In genomic region chr5:14296533-14297331, GRCh38 we compare ENCODE assay signal across 17 cellular contexts.
A peak's percentile ranks its signal among the peaks of the same experiment; 100 is the strongest.
DNase-seq lines count a peak whose midpoint lies in the region; ATAC-seq and TF ChIP-seq lines count a peak whose summit lies in the region.
"Had no signal": no experiment of that assay in that cellular context is flagged by ENCODE, and none has a peak within 500 bp of the region (broad histone marks: within the 10 kb centered on the region; RNA-seq: fewer than 3 reads in every experiment).

No MANE protein-coding gene starts in this region.

- no peak overlapping the region for H4K91ac ChIP-seq in H9 (ENCODE audit: insufficient read length, low read depth, low read length)

- no CpG with 5 or more reads among the region's 14 CpGs for WGBS in H9 (ENCODE audit: extremely low coverage, insufficient read length, low lambda C conversion rate)
- 98% methylated on average over 14 of the region's 14 CpGs for WGBS in smooth muscle cell (ENCODE audit: low lambda C conversion rate)

- TF ChIP-seq CTCF in H9 (conservative IDR thresholded peaks at IDR 0.05), result no peak
- no peak for TF ChIP-seq CTCF in smooth muscle cell (IDR thresholded peaks at IDR 0.05; ENCODE audit: borderline replicate concordance, insufficient read depth, poor library complexity, severe bottlenecking)

- peaks cover 8% of the 10 kb centered on the region for H3K36me3 ChIP-seq in smooth muscle cell (ENCODE audit: low read depth)

- no peak overlapping the region for H2AK5ac ChIP-seq in H9 (ENCODE audit: insufficient read length, low read length)

- H3K79me1 ChIP-seq in H9 (ENCODE audit: insufficient read depth, low read depth, low read length, poor library complexity, severe bottlenecking), result peaks cover 3% of the 10 kb centered on the region

- peaks cover 16 to 44% (median 40%) of the 10 kb centered on the region in 3 experiments; a peak in 6 of 7 replicates for H3K36me3 Mint-ChIP-seq in H9 (ENCODE audit: insufficient read depth in 1 of 3, low read depth in 3 of 3)

- no peak overlapping the region for H2BK5ac ChIP-seq in H9 (ENCODE audit: insufficient read length, low read length)

- H3K9ac ChIP-seq in H9 (ENCODE audit: extremely low read depth, insufficient read length, low read length) (no peak overlapping the region), smooth muscle cell (ENCODE audit: low read depth) (no peak overlapping the region)
- H3K9ac ChIP-seq: BLaER1 had no signal

- no peak for ATAC-seq in GM18870 (IDR thresholded peaks at IDR 0.05; ENCODE audit: unreplicated experiment)
- ATAC-seq: activated CD8-positive, alpha-beta T cell treated with anti-CD3 and anti-CD28 coated beads, Interleukin-2, amount 10 ng/mL, durations not matched to agents 7 days and 5 days; body of pancreas; HCT116; K562 had no signal

- H3K4me2 ChIP-seq in H9 (ENCODE audit: insufficient read depth, insufficient read length, low read length) (no peak overlapping the region), smooth muscle cell (no peak overlapping the region)
- H3K4me2 ChIP-seq: BLaER1 had no signal

- H3T11ph ChIP-seq in H9 (ENCODE audit: low read length), result no peak overlapping the region

- H3K27ac Mint-ChIP-seq in H9, result peak overlapping the region in 2 of 3 experiments; percentile 69 to 89; a peak in 2 of 7 replicates
- H3K27ac Mint-ChIP-seq: activated CD8-positive, alpha-beta T cell treated with anti-CD3 and anti-CD28 coated beads, Interleukin-2, amount 10 ng/mL, durations not matched to agents 7 days and 5 days had no signal

- no peaks in the 10 kb centered on the region for H3K23me2 ChIP-seq in H9 (ENCODE audit: insufficient read length, low read depth, low read length, poor library complexity, severe bottlenecking)

- no peak overlapping the region for H3K4ac ChIP-seq in H9 (ENCODE audit: low read depth, low read length)

- H3K23ac ChIP-seq in H9 (ENCODE audit: insufficient read length, low read depth, low read length), result no peak overlapping the region

- H3K9me3 ChIP-seq in H9 (ENCODE audit: control insufficient read depth, low read depth, low read length) (no peaks in the 10 kb centered on the region), smooth muscle cell (replicated peaks; ENCODE audit: low read depth) (no peaks in the 10 kb centered on the region)
- H3K9me3 ChIP-seq: BLaER1, body of pancreas, tibial artery had no signal

- no peak overlapping the region for H4K8ac ChIP-seq in H9 (replicated peaks; ENCODE audit: insufficient read length, low read depth, low read length)

- H3K4me1 Mint-ChIP-seq in H9, result no peaks in the 10 kb centered on the region

- no peak overlapping the region for H2BK20ac ChIP-seq in H9 (ENCODE audit: low read depth, low read length, poor library complexity, severe bottlenecking)

- H3K27me3 Mint-ChIP-seq in H9 (ENCODE audit: low read depth), result no peaks in the 10 kb centered on the region; the same call in 1 of the 2 replicates

- no peak overlapping the region for H4K5ac ChIP-seq in H9 (ENCODE audit: insufficient read length, low read depth, low read length)

- DNase-seq in H9, result no peak
- DNase-seq in NCI-H2196 (lab: John Stamatoyannopoulos, UW; ENCODE audit: unreplicated experiment), result peak; percentile 59
- DNase-seq in fibroblast of gingiva (ENCODE audit: low read depth), result peak; percentile 17
- peak; percentile 57 for DNase-seq in occipital lobe (lab: John Stamatoyannopoulos, UW)
- DNase-seq in NCI-H774 (lab: John Stamatoyannopoulos, UW), result no peak
- DNase-seq in smooth muscle cell (lab: John Stamatoyannopoulos, UW; ENCODE audit: unreplicated experiment), result no peak
- no peak for DNase-seq in NCI-H345 (lab: John Stamatoyannopoulos, UW)
- DNase-seq: activated CD8-positive, alpha-beta T cell treated with anti-CD3 and anti-CD28 coated beads, Interleukin-2, amount 10 ng/mL, durations not matched to agents 7 days and 5 days; effector CD4-positive, alpha-beta T cell; islet precursor cell; tibial artery had no signal

- H3K27me3 ChIP-seq in H9 (ENCODE audit: insufficient read depth, low read length) (no peaks in the 10 kb centered on the region), smooth muscle cell (ENCODE audit: low read depth) (no peaks in the 10 kb centered on the region)
- H3K27me3 ChIP-seq: BLaER1, body of pancreas, tibial artery had no signal

- no peak overlapping the region for H3K14ac ChIP-seq in H9 (ENCODE audit: insufficient read depth, low read length)

- peaks cover 5% of the 10 kb centered on the region for H3F3A ChIP-seq in smooth muscle cell (ENCODE audit: low read depth)

- H3K4me3 Mint-ChIP-seq in H9, result no peak overlapping the region
- H3K4me3 Mint-ChIP-seq: activated CD8-positive, alpha-beta T cell treated with anti-CD3 and anti-CD28 coated beads, Interleukin-2, amount 10 ng/mL, durations not matched to agents 7 days and 5 days had no signal

- H2BK15ac ChIP-seq in H9 (ENCODE audit: low read depth, low read length), result no peak overlapping the region

- H3K18ac ChIP-seq in H9 (ENCODE audit: insufficient read length, low read depth, low read length), result no peak overlapping the region

- no peaks in the 10 kb centered on the region for H3K9me3 Mint-ChIP-seq in H9

- no peak overlapping the region for H2BK120ac ChIP-seq in H9 (ENCODE audit: low read depth, low read length, poor library complexity, severe bottlenecking)

- H2AFZ ChIP-seq in H9 (ENCODE audit: low read length), result no peak overlapping the region
- no peak overlapping the region for H2AFZ ChIP-seq in smooth muscle cell (ENCODE audit: low read depth)

- no peaks in the 10 kb centered on the region for H3K79me2 ChIP-seq in H9 (ENCODE audit: insufficient read depth, low read length)
- H3K79me2 ChIP-seq in smooth muscle cell (ENCODE audit: low read depth), result peaks cover 13% of the 10 kb centered on the region

- H3K4me1 ChIP-seq in H9 (ENCODE audit: insufficient read depth, low read length), result no peaks in the 10 kb centered on the region
- peaks cover 14% of the 10 kb centered on the region for H3K4me1 ChIP-seq in smooth muscle cell (ENCODE audit: low read depth)
- H3K4me1 ChIP-seq: BLaER1, body of pancreas had no signal

- no peak overlapping the region for H2BK12ac ChIP-seq in H9 (ENCODE audit: insufficient read length, low read depth, low read length)

- H3K27ac ChIP-seq in H9 (ENCODE audit: insufficient read length, low read depth, low read length), result no peak overlapping the region
- H3K27ac ChIP-seq in smooth muscle cell (ENCODE audit: low read depth), result no peak overlapping the region
- H3K27ac ChIP-seq: BLaER1, body of pancreas, SK-N-MC, tibial artery had no signal

- H3K56ac ChIP-seq in H9 (ENCODE audit: insufficient read length, low read depth, low read length), result no peak overlapping the region

- no peaks in the 10 kb centered on the region for H4K20me1 ChIP-seq in H9 (ENCODE audit: control insufficient read depth, insufficient read depth, insufficient read length)
- peaks cover 90% of the 10 kb centered on the region for H4K20me1 ChIP-seq in smooth muscle cell (ENCODE audit: low read depth)

- no peak overlapping the region for H3K4me3 ChIP-seq in smooth muscle cell
- H3K4me3 ChIP-seq: BLaER1, body of pancreas, K562, SK-N-MC, tibial artery had no signal

Comparison
In these comparisons a context has a peak if more than half of its experiments do, and no peak if none do; other contexts are left out.
1. DNase-seq: peak in NCI-H2196 (single experiment), fibroblast of gingiva (single experiment) and occipital lobe (single experiment); none in H9 (single experiment), NCI-H774 (single experiment), smooth muscle cell (single experiment) and NCI-H345 (single experiment).